In genomic region chr12:85641796-85642195, GRCh38 we compare ENCODE assay signal across 21 cellular contexts.
DNase-seq lines count a peak whose midpoint lies in the region; ATAC-seq, FAIRE-seq and TF ChIP-seq lines count a peak whose summit lies in the region.
"Had no signal": no experiment of that assay in that cellular context is flagged by ENCODE, and none has a peak within 500 bp of the region (broad histone marks: within the 10 kb centered on the region; RNA-seq: fewer than 3 reads in every experiment).

No MANE protein-coding gene starts in this region.

- H3K14ac ChIP-seq in IMR-90 (replicated peaks; ENCODE audit: low read depth, low read length): no peak overlapping the region

- no peaks in the 10 kb centered on the region for H3K27me3 ChIP-seq in IMR-90 (ENCODE audit: control insufficient read depth, insufficient read depth, low read length)
- no peaks in the 10 kb centered on the region for H3K27me3 ChIP-seq in bronchial epithelial cell (ENCODE audit: control insufficient read depth, insufficient read depth, low read length)
- H3K27me3 ChIP-seq in mesendoderm (ENCODE audit: insufficient read depth, low read length, poor library complexity): no peaks in the 10 kb centered on the region
- H3K27me3 ChIP-seq: BE2C, Peyer's patch had no signal

- H2BK15ac ChIP-seq in IMR-90 (ENCODE audit: low read depth, low read length): 0 out of 3 replicates have a peak overlapping the region, but pooled peaks have one; percentile 65
- no peak overlapping the region for H2BK15ac ChIP-seq in mesendoderm (replicated peaks; ENCODE audit: low read depth)

- no peak for ATAC-seq in IMR-90 (ENCODE audit: low read depth)
- ATAC-seq: A549, GM12878, K562 had no signal

- TF ChIP-seq POLR2A in IMR-90 (IDR thresholded peaks at IDR 0.05; ENCODE audit: low read depth, low read length): no peak

- H3K9ac ChIP-seq in IMR-90 (ENCODE audit: low read depth, low read length) (no peak overlapping the region), mesendoderm (ENCODE audit: low read length) (no peak overlapping the region)

- TF ChIP-seq CTCF in IMR-90 (conservative IDR thresholded peaks at IDR 0.05; ENCODE audit: low read depth, low read length): no peak
- TF ChIP-seq CTCF in bronchial epithelial cell (IDR thresholded peaks at IDR 0.05; ENCODE audit: insufficient read depth, low read length, severe bottlenecking): no peak
- no peak for TF ChIP-seq CTCF in OCI-LY7 (conservative IDR thresholded peaks at IDR 0.05; ENCODE audit: low read length)

- H3K36me3 ChIP-seq in IMR-90 (ENCODE audit: control insufficient read depth, insufficient read depth, low read length) (no peaks in the 10 kb centered on the region), bronchial epithelial cell (ENCODE audit: control insufficient read depth, insufficient read depth, low read length) (no peaks in the 10 kb centered on the region), mesendoderm (ENCODE audit: control insufficient read depth, insufficient read depth, low read length) (no peaks in the 10 kb centered on the region), OCI-LY7 (ENCODE audit: insufficient read depth, low read length) (no peaks in the 10 kb centered on the region)
- H3K36me3 ChIP-seq: BE2C, Peyer's patch had no signal

- no peaks in the 10 kb centered on the region for H3K9me1 ChIP-seq in IMR-90 (ENCODE audit: insufficient read depth, low read length)

- no TSS peak for BruUV-seq in IMR-90 (replicated peaks; lab: Mats Ljungman, UMichigan)
- no TSS peak for BruUV-seq in OCI-LY7 (replicated peaks; lab: Mats Ljungman, UMichigan)

- H2BK5ac ChIP-seq in IMR-90 (ENCODE audit: low read depth, low read length, poor library complexity, severe bottlenecking) (no peak overlapping the region), mesendoderm (ENCODE audit: low read length) (no peak overlapping the region)

- H2BK20ac ChIP-seq in IMR-90 (ENCODE audit: low read depth, low read length): no peak overlapping the region

- in situ Hi-C loops in IMR-90 (cut with MboI; ENCODE audit: low sequenced_read_pairs): no loop called here

- CTCF ChIA-PET in IMR-90 (lab: Yijun Ruan, JAX): no interaction called here
- CTCF ChIA-PET in OCI-LY7 (lab: Charles Lee; ENCODE audit: unreplicated experiment): no interaction called here

- H4K5ac ChIP-seq in IMR-90 (ENCODE audit: low read depth, low read length) (no peak overlapping the region), mesendoderm (ENCODE audit: low read length) (no peak overlapping the region)

- no peaks in the 10 kb centered on the region for H3K79me2 ChIP-seq in mesendoderm (ENCODE audit: control insufficient read depth, insufficient read depth, low read length)
- H3K79me2 ChIP-seq in OCI-LY7 (ENCODE audit: insufficient read depth, low read depth, low read length): no peaks in the 10 kb centered on the region

- H2AFZ ChIP-seq in IMR-90 (replicated peaks; ENCODE audit: low read length, poor library complexity): no peak overlapping the region
- H2AFZ ChIP-seq in OCI-LY7 (ENCODE audit: low read length): no peak overlapping the region

- no peak overlapping the region for H3K23ac ChIP-seq in IMR-90 (ENCODE audit: low read depth, low read length)
- H3K23ac ChIP-seq in mesendoderm (ENCODE audit: low read length): no peak overlapping the region

- H3K56ac ChIP-seq in IMR-90 (ENCODE audit: extremely low read depth, insufficient read depth, low read length) (no peak overlapping the region), mesendoderm (ENCODE audit: low read length) (peak overlapping the region; percentile 32)

- WGBS in IMR-90 (ENCODE audit: extremely low coverage in 2 of 2, insufficient read length in 1 of 2), 2 experiments: no CpG with 5 or more reads among the region's 2 CpGs
- no CpG with 5 or more reads among the region's 2 CpGs for WGBS in mesendoderm (ENCODE audit: extremely low coverage, insufficient coverage, low lambda C conversion rate)

- POLR2A ChIA-PET in IMR-90 (lab: Charles Lee; ENCODE audit: unreplicated experiment): no interaction called here
- POLR2A ChIA-PET in OCI-LY7 (lab: Charles Lee): interaction anchor here (0.7 kb wide), 2 partner anchors 43 to 96 kb away, joined by 3 read pairs; no protein-coding TSS in a partner anchor

- dilution Hi-C loops in IMR-90 (cut with HindIII; ENCODE audit: low sequenced_read_pairs, unreplicated experiment): no loop called here

- no peak overlapping the region for H2AK5ac ChIP-seq in IMR-90 (ENCODE audit: low read depth, low read length)
- no peak overlapping the region for H2AK5ac ChIP-seq in mesendoderm (ENCODE audit: low read length)

- H4K8ac ChIP-seq in IMR-90 (ENCODE audit: low read depth in 2 of 2, low read length in 2 of 2) (no peak overlapping the region; a peak in 1 of 4 replicates), mesendoderm (ENCODE audit: low read depth, low read length) (no peak overlapping the region)

- H2BK120ac ChIP-seq in IMR-90 (ENCODE audit: low read depth, low read length) (no peak overlapping the region), mesendoderm (ENCODE audit: low read depth, low read length) (no peak overlapping the region)

- H3K9me2 ChIP-seq in OCI-LY7 (ENCODE audit: insufficient read depth, low read length): no peaks in the 10 kb centered on the region

- H3K4me3 ChIP-seq in IMR-90 (ENCODE audit: insufficient read depth, low read depth, low read length) (no peak overlapping the region), bronchial epithelial cell (ENCODE audit: low read depth, low read length) (no peak overlapping the region), mesendoderm (ENCODE audit: low read length) (no peak overlapping the region), OCI-LY7 (ENCODE audit: low read depth, low read length, poor library complexity, severe bottlenecking) (no peak overlapping the region)
- H3K4me3 ChIP-seq: A549, GM12878, K562, Peyer's patch had no signal

- FAIRE-seq in bronchial epithelial cell (lab: Jason Lieb, UNC): no peak
- FAIRE-seq: D721Med, K562 had no signal

- H3K18ac ChIP-seq in IMR-90 (ENCODE audit: low read depth, low read length) (peak overlapping the region; percentile 37; the same call in 1 of the 2 replicates), mesendoderm (ENCODE audit: low read length) (peak overlapping the region; percentile 10)

- peak; percentile 46 for DNase-seq in ELR (ENCODE audit: low read depth)
- DNase-seq in IMR-90: peak; percentile 28
- DNase-seq in bronchial epithelial cell (ENCODE audit: low read depth): peak; percentile 11
- no peak for DNase-seq in mesendoderm
- no peak for DNase-seq in GM03348 (ENCODE audit: low spot score)
- no peak for DNase-seq in effector CD4-positive, alpha-beta T cell
- no peak for DNase-seq in OCI-LY7 (ENCODE audit: low spot score)
- DNase-seq in superior temporal gyrus (ENCODE audit: extremely low spot score): no peak
- DNase-seq: BE2C, HCEC 1CT, NCI-H1105, NCI-H146, NCI-H2029 treated with DMSO at 0.1 percent for 48 hours, NCI-H226, NCI-H510A treated with DMSO at 0.1 percent for 48 hours, NCI-H748 treated with DMSO at 0.1 percent for 48 hours, Peyer's patch had no signal

- no peak overlapping the region for H2AK9ac ChIP-seq in IMR-90 (replicated peaks; ENCODE audit: low read depth, low read length, poor library complexity)

- H3K4me1 ChIP-seq in IMR-90 (ENCODE audit: control insufficient read depth, insufficient read depth, low read length) (no peaks in the 10 kb centered on the region), mesendoderm (ENCODE audit: control insufficient read depth, low read depth, low read length) (peaks cover 2% of the 10 kb centered on the region), OCI-LY7 (ENCODE audit: insufficient read depth, low read length, poor library complexity, severe bottlenecking) (no peaks in the 10 kb centered on the region)
- H3K4me1 ChIP-seq: A549, BE2C, Peyer's patch had no signal

- H3K9me3 ChIP-seq in IMR-90 (ENCODE audit: control insufficient read depth, insufficient read depth, low read length) (no peaks in the 10 kb centered on the region), OCI-LY7 (ENCODE audit: low read length) (no peaks in the 10 kb centered on the region)
- H3K9me3 ChIP-seq: A549, BE2C, Peyer's patch had no signal

- H3K4me2 ChIP-seq in IMR-90 (ENCODE audit: low read depth, low read length): no peak overlapping the region
- H3K4me2 ChIP-seq in mesendoderm (ENCODE audit: low read length): no peak overlapping the region
- no peak overlapping the region for H3K4me2 ChIP-seq in OCI-LY7 (ENCODE audit: low read length)
- H3K4me2 ChIP-seq: A549 had no signal

- no peak overlapping the region for H4K91ac ChIP-seq in IMR-90 (ENCODE audit: insufficient read depth, low read depth, low read length)

- no peak for TF ChIP-seq RAD21 in IMR-90 (IDR thresholded peaks at IDR 0.05; ENCODE audit: low read length)

- intact Hi-C loops in IMR-90 (cut with micrococcal nuclease): loop anchor here (5.0 kb wide), 1 partner anchor 174 kb away; no protein-coding TSS in a partner anchor
- intact Hi-C loops in OCI-LY7 (cut with micrococcal nuclease; ENCODE audit: unreplicated experiment): no loop called here

- H4K20me1 ChIP-seq in IMR-90 (ENCODE audit: insufficient read depth, low read length) (no peaks in the 10 kb centered on the region), OCI-LY7 (ENCODE audit: insufficient read depth, low read length) (no peaks in the 10 kb centered on the region)

- H3K4ac ChIP-seq in IMR-90 (ENCODE audit: low read depth, low read length): no peak overlapping the region
- peak overlapping the region; percentile 16 for H3K4ac ChIP-seq in mesendoderm (ENCODE audit: low read depth, low read length)

- H3K79me1 ChIP-seq in IMR-90 (ENCODE audit: low read depth in 1 of 2, low read length in 2 of 2): no peaks in the 10 kb centered on the region
- H3K79me1 ChIP-seq in mesendoderm (ENCODE audit: low read length): no peaks in the 10 kb centered on the region

- H3K27ac ChIP-seq in IMR-90 (ENCODE audit: insufficient read depth, low read length) (no peak overlapping the region), mesendoderm (ENCODE audit: low read depth, low read length) (no peak overlapping the region), OCI-LY7 (ENCODE audit: low read depth, low read length, poor library complexity, severe bottlenecking) (no peak overlapping the region)
- H3K27ac ChIP-seq: A549, Peyer's patch had no signal

TF ChIP-seq in IMR-90, 13 proteins besides CTCF, POLR2A, EP300 and RAD21 (continues in another document):
- TF ChIP-seq RFX5 (IDR thresholded peaks at IDR 0.05; ENCODE audit: low read depth, low read length) (no peak), MXI1 (IDR thresholded peaks at IDR 0.05; ENCODE audit: borderline replicate concordance, low read depth, low read length) (no peak), SMC3 (IDR thresholded peaks at IDR 0.05; ENCODE audit: low read depth, low read length) (no peak), USF2 (IDR thresholded peaks at IDR 0.05; ENCODE audit: low read depth, low read length) (no peak), FOS (IDR thresholded peaks at IDR 0.05; ENCODE audit: low read depth, low read length) (no peak), RCOR1 (IDR thresholded peaks at IDR 0.05; ENCODE audit: insufficient replicate concordance, low read length) (no peak)

Comparison
In these comparisons a context has a peak if more than half of its experiments do, and no peak if none do; other contexts are left out.
1. DNase-seq: peak in ELR (single experiment), IMR-90 (single experiment) and bronchial epithelial cell (single experiment); none in mesendoderm (single experiment), GM03348 (single experiment), effector CD4-positive, alpha-beta T cell (single experiment), OCI-LY7 (single experiment) and superior temporal gyrus (single experiment).